1 cellular context compared by ENCODE assay signal in genomic region chr10:129580897-129581296, GRCh38.
TF ChIP-seq lines count a peak whose summit lies in the region.

No MANE protein-coding gene starts in this region.

TF ChIP-seq in H1, 55 proteins besides CTCF, POLR2A, EP300 and RAD21 (continued from another document):
- TF ChIP-seq CHD7 (IDR thresholded peaks at IDR 0.05; ENCODE audit: insufficient replicate concordance, low read length): no peak
